ENCODE assay signal across 21 cellular contexts in genomic region chr3:128173849-128174248, GRCh38. TPM values are rescaled to one million over a fixed set of nuclear protein-coding genes. Genes with fewer than 3 reads are reported as not detected.
DNase-seq lines count a peak whose midpoint lies in the region; ATAC-seq and TF ChIP-seq lines count a peak whose summit lies in the region.
"Had no signal": no experiment of that assay in that cellular context is flagged by ENCODE, and none has a peak within 500 bp of the region (broad histone marks: within the 10 kb centered on the region; RNA-seq: fewer than 3 reads in every experiment).

No MANE protein-coding gene starts in this region.

- H2AK5ac ChIP-seq in mesendoderm (ENCODE audit: low read length), result no peak overlapping the region

- no peak overlapping the region for H2BK5ac ChIP-seq in mesendoderm (ENCODE audit: low read length)

- no peak overlapping the region for H4K8ac ChIP-seq in mesendoderm (ENCODE audit: low read depth, low read length)

- H3K27me3 ChIP-seq in right atrium auricular region (no peaks in the 10 kb centered on the region), mesendoderm (ENCODE audit: insufficient read depth, low read length, poor library complexity) (no peaks in the 10 kb centered on the region)
- H3K27me3 ChIP-seq: tibial nerve had no signal

- intact Hi-C loops in Right ventricle myocardium inferior (cut with DNase I), result loop anchor here (5.0 kb wide), 1 partner anchor 433 kb away; no protein-coding TSS in a partner anchor

- peak; percentile 67 for ATAC-seq in Right ventricle myocardium inferior
- ATAC-seq in GM19023 (IDR thresholded peaks at IDR 0.05; ENCODE audit: unreplicated experiment), result no peak
- ATAC-seq: activated T-cell treated with anti-CD3 and anti-CD28 coated beads, Interleukin-2, amount 50 U/mL, for 72 hours; left colon; stimulated activated naive CD8-positive, alpha-beta T cell treated with anti-CD3 and anti-CD28 coated beads, Interleukin-15, Interleukin-2, amounts not matched to agents 100 U/mL and 50 U/mL, for 24 hours; T-helper 17 cell had no signal

- H2BK120ac ChIP-seq in mesendoderm (ENCODE audit: low read depth, low read length), result no peak overlapping the region

- H4K5ac ChIP-seq in mesendoderm (ENCODE audit: low read length), result no peak overlapping the region

- no peak overlapping the region for H3K4ac ChIP-seq in mesendoderm (ENCODE audit: low read depth, low read length)

- H3K27ac ChIP-seq in right atrium auricular region, result peak overlapping the region in 1 of 2 donors; percentile 15
- H3K27ac ChIP-seq in mesendoderm (ENCODE audit: low read depth, low read length), result no peak overlapping the region
- H3K27ac ChIP-seq: GM23248 had no signal

- no peaks in the 10 kb centered on the region for H3K79me1 ChIP-seq in mesendoderm (ENCODE audit: low read length)

- H3K9me3 ChIP-seq in right atrium auricular region, result no peaks in the 10 kb centered on the region
- H3K9me3 ChIP-seq: tibial nerve had no signal

- DNase-seq in Right ventricle myocardium inferior (ENCODE audit: missing footprints), result no peak
- no peak for DNase-seq in right atrium auricular region (ENCODE audit: low spot score)
- peak; percentile 34 for DNase-seq in ecto neural progenitor cell (ENCODE audit: low spot score)
- DNase-seq in mesendoderm, result peak; percentile 75
- DNase-seq in NCI-H1436 (lab: John Stamatoyannopoulos, UW), result no peak
- DNase-seq in occipital lobe (lab: John Stamatoyannopoulos, UW), result no peak
- no peak for DNase-seq in GM10266 (ENCODE audit: extremely low spot score)
- DNase-seq: activated CD4-positive, alpha-beta T cell treated with anti-CD3 and anti-CD28 coated beads for 1 hour; activated naive CD8-positive, alpha-beta T cell treated with anti-CD3 and anti-CD28 coated beads for 36 hours; activated T-cell treated with anti-CD3 and anti-CD28 coated beads, Interleukin-2, amount 50 U/mL, for 72 hours; GM23248; left colon; NCI-H1105; NCI-H2107; NCI-H510A treated with DMSO at 0.1 percent for 48 hours; SIG-M5; stimulated activated CD4-positive, alpha-beta T cell treated with anti-CD3 and anti-CD28 coated beads, Interleukin-2, amount 100 ng/mL, for 24 hours; stimulated activated naive CD8-positive, alpha-beta T cell treated with anti-CD3 and anti-CD28 coated beads, Interleukin-15, Interleukin-2, amounts not matched to agents 100 U/mL and 50 U/mL, for 24 hours; T-helper 17 cell had no signal

- no peak overlapping the region for H3K9ac ChIP-seq in mesendoderm (ENCODE audit: low read length)
- H3K9ac ChIP-seq: GM23248 had no signal

- no CpG with 5 or more reads among the region's 7 CpGs for WGBS in mesendoderm (ENCODE audit: extremely low coverage, insufficient coverage, low lambda C conversion rate)

- no peak overlapping the region for H3K18ac ChIP-seq in mesendoderm (ENCODE audit: low read length)

- no peaks in the 10 kb centered on the region for H3K79me2 ChIP-seq in mesendoderm (ENCODE audit: control insufficient read depth, insufficient read depth, low read length)

- H3K4me1 ChIP-seq in right atrium auricular region (peaks cover 0 to 39% of the 10 kb centered on the region in 2 donors), mesendoderm (ENCODE audit: control insufficient read depth, low read depth, low read length) (peaks cover 3% of the 10 kb centered on the region)

- H3K4me3 ChIP-seq in right atrium auricular region (no peak overlapping the region), mesendoderm (ENCODE audit: low read length) (no peak overlapping the region)
- H3K4me3 ChIP-seq: GM23248, tibial nerve had no signal

- H2BK15ac ChIP-seq in mesendoderm (replicated peaks; ENCODE audit: low read depth), result no peak overlapping the region

- TF ChIP-seq CTCF in right atrium auricular region (IDR thresholded peaks at IDR 0.05) (no peak), GM10266 (IDR thresholded peaks at IDR 0.05; ENCODE audit: control insufficient read depth, insufficient read depth, low read depth, missing control alignments) (no peak)

- no peak overlapping the region for H3K23ac ChIP-seq in mesendoderm (ENCODE audit: low read length)

- no peak overlapping the region for H3K4me2 ChIP-seq in mesendoderm (ENCODE audit: low read length)

- H3K36me3 ChIP-seq in right atrium auricular region (no peaks in the 10 kb centered on the region), mesendoderm (ENCODE audit: control insufficient read depth, insufficient read depth, low read length) (no peaks in the 10 kb centered on the region)
- H3K36me3 ChIP-seq: tibial nerve had no signal

- H3K56ac ChIP-seq in mesendoderm (ENCODE audit: low read length), result no peak overlapping the region

RNA-seq across cellular contexts. Expression of gene EEFSEC, which starts 20.6 kb away (rescaled TPM):
- total RNA-seq in Right ventricle myocardium inferior (19.4 TPM), right atrium auricular region (10 to 100 TPM; 15.7 to 18.0 TPM), occipital lobe (5.1 TPM)
- polyA plus RNA-seq in mesendoderm (2013, experiment 1 of 2), result 8.1 TPM
- 8.9 TPM for polyA plus RNA-seq in mesendoderm (2013, experiment 2 of 2)

RNA-seq across cellular contexts. Expression of gene RUVBL1, which starts 50.2 kb away (rescaled TPM):
- total RNA-seq in Right ventricle myocardium inferior (21.4 TPM), right atrium auricular region (10 to 100 TPM; 20.9 to 31.0 TPM), occipital lobe (38.5 TPM)
- 80.0 TPM for polyA plus RNA-seq in mesendoderm (2013, experiment 1 of 2)
- 79.2 TPM for polyA plus RNA-seq in mesendoderm (2013, experiment 2 of 2)

Comparison
In these comparisons a context has a peak if more than half of its experiments do, and no peak if none do; other contexts are left out.
1. DNase-seq: peak in ecto neural progenitor cell (single experiment) and mesendoderm (single experiment); none in Right ventricle myocardium inferior (single experiment), right atrium auricular region (single experiment), NCI-H1436 (single experiment), occipital lobe (single experiment) and GM10266 (single experiment).